Comparison of ENCODE assay signal across 21 cellular contexts in genomic region chr2:142615876-142616275, GRCh38.
DNase-seq lines count a peak whose midpoint lies in the region; ATAC-seq, FAIRE-seq and TF ChIP-seq lines count a peak whose summit lies in the region.
"Had no signal": no experiment of that assay in that cellular context is flagged by ENCODE, and none has a peak within 500 bp of the region (broad histone marks: within the 10 kb centered on the region; RNA-seq: fewer than 3 reads in every experiment).

No MANE protein-coding gene starts in this region.

- H3K18ac ChIP-seq in H1 (ENCODE audit: extremely low read depth, low read length) = no peak overlapping the region

- H4K8ac ChIP-seq in H1 (ENCODE audit: extremely low read depth, insufficient read depth, low read length) = 0 out of 2 replicates have a peak overlapping the region, but pooled peaks have one; percentile 25

- no peaks in the 10 kb centered on the region for H3K23me2 ChIP-seq in H1 (ENCODE audit: low read depth, low read length)

- H2BK120ac ChIP-seq in H1 (replicated peaks; ENCODE audit: low read depth, low read length) = no peak overlapping the region

- intact Hi-C loops in Right ventricle myocardium inferior (cut with DNase I) = no loop called here
- intact Hi-C loops in left cardiac atrium (cut with DNase I) = no loop called here

- H3K27ac ChIP-seq in H1 (ENCODE audit: low read depth, low read length) = no peak overlapping the region
- H3K27ac ChIP-seq: 22Rv1; A549; BLaER1 treated with 17β-estradiol and CSF1 and Interleukin-3, amounts not matched to agents 10 nM and 100 nM; C4-2B had no signal

- H2AK5ac ChIP-seq in H1 (ENCODE audit: low read depth, low read length) = no peak overlapping the region

- H3K23ac ChIP-seq in H1 (ENCODE audit: insufficient read length) = no peak overlapping the region

- no peaks in the 10 kb centered on the region for H3K79me1 ChIP-seq in H1 (ENCODE audit: low read depth, low read length)

- no peak overlapping the region for H4K91ac ChIP-seq in H1 (replicated peaks; ENCODE audit: insufficient read length, low read length)

- no peak overlapping the region for H2BK20ac ChIP-seq in H1 (ENCODE audit: low read length)

- no peak overlapping the region for H3K4me3 ChIP-seq in H1 (ENCODE audit: extremely low read depth in 1 of 4, insufficient read depth in 2 of 4, low read depth in 3 of 4, low read length in 4 of 4)
- H3K4me3 ChIP-seq: A549; BLaER1 treated with 17β-estradiol and CSF1 and Interleukin-3, amounts not matched to agents 10 nM and 100 nM had no signal

- ATAC-seq in Right ventricle myocardium inferior = no peak
- no peak for ATAC-seq in left cardiac atrium
- ATAC-seq in GM18505 (IDR thresholded peaks at IDR 0.05; ENCODE audit: unreplicated experiment) = no peak
- ATAC-seq: A549; CD8-positive, alpha-beta T cell had no signal

- no peaks in the 10 kb centered on the region for H3K27me3 ChIP-seq in H1 (replicated peaks in 1 of 4; ENCODE audit: control insufficient read depth in 3 of 4, extremely low read depth in 1 of 4, insufficient read depth in 3 of 4, low read length in 3 of 4)
- H3K27me3 ChIP-seq: BLaER1 treated with 17β-estradiol and CSF1 and Interleukin-3, amounts not matched to agents 10 nM and 100 nM had no signal

- no peak for TF ChIP-seq RAD21 in H1 (IDR thresholded peaks at IDR 0.05 in 1 of 2, conservative IDR thresholded peaks at IDR 0.05 in 1 of 2; ENCODE audit: low read depth in 2 of 2, low read length in 2 of 2)

- no peak overlapping the region for H3K56ac ChIP-seq in H1 (replicated peaks; ENCODE audit: insufficient read length, low read depth, low read length)

- no peaks in the 10 kb centered on the region for H3K36me3 ChIP-seq in H1 (ENCODE audit: control insufficient read depth in 2 of 4, insufficient read depth in 4 of 4, low read length in 3 of 4)
- H3K36me3 ChIP-seq: BLaER1 treated with 17β-estradiol and CSF1 and Interleukin-3, amounts not matched to agents 10 nM and 100 nM had no signal

- no peak overlapping the region for H3K14ac ChIP-seq in H1 (ENCODE audit: insufficient read length)

- no peaks in the 10 kb centered on the region for H3K9me3 ChIP-seq in H1 (ENCODE audit: insufficient read depth in 2 of 2, low read depth in 1 of 2, low read length in 1 of 2)
- H3K9me3 ChIP-seq: A549; BLaER1 treated with 17β-estradiol and CSF1 and Interleukin-3, amounts not matched to agents 10 nM and 100 nM; Caco-2 had no signal

- H3K79me2 ChIP-seq in H1 (ENCODE audit: control insufficient read depth in 1 of 2, insufficient read depth in 2 of 2, low read length in 2 of 2) = no peaks in the 10 kb centered on the region

- H3K9ac ChIP-seq in H1 (replicated peaks in 1 of 4; ENCODE audit: extremely low read depth in 1 of 4, low read depth in 3 of 4, low read length in 3 of 4) = no peak overlapping the region
- H3K9ac ChIP-seq: BLaER1 treated with 17β-estradiol and CSF1 and Interleukin-3, amounts not matched to agents 10 nM and 100 nM had no signal

- H2BK5ac ChIP-seq in H1 (ENCODE audit: low read depth, low read length) = no peak overlapping the region

- DNase-seq in NCI-H82 (lab: John Stamatoyannopoulos, UW) (peak; percentile 18), NCI-H82 treated with DMSO at 0.1 percent for 48 hours (lab: John Stamatoyannopoulos, UW; ENCODE audit: unreplicated experiment) (no peak), Right ventricle myocardium inferior (ENCODE audit: missing footprints) (peak; percentile 46), left cardiac atrium (no peak), H1 (ENCODE audit: low read depth in 1 of 2, low spot score in 2 of 2) (no peak)
- DNase-seq: AML-193; Caco-2; Calu3; CD4-positive, alpha-beta T cell; CD8-positive, alpha-beta T cell; DMS79 treated with DMSO at 0.1 percent for 48 hours; GF-D8 had no signal

- FAIRE-seq in H1 (lab: Jason Lieb, UNC) = no peak
- FAIRE-seq: A549, D721Med, G401.6, GM12891, GM18507 had no signal

- H3K4ac ChIP-seq in H1 (replicated peaks; ENCODE audit: insufficient read length, low read depth, low read length) = no peak overlapping the region

- TF ChIP-seq CTCF in H1 (IDR thresholded peaks at IDR 0.05; ENCODE audit: control extremely low read depth in 1 of 3, insufficient read depth in 1 of 3, low read depth in 1 of 3, low read length in 3 of 3) = no peak

- H2BK12ac ChIP-seq in H1 (ENCODE audit: low read depth, low read length) = no peak overlapping the region

- CTCF ChIA-PET in H1 (lab: Charles Lee; ENCODE audit: partially characterized antibody) = interaction anchor here (1.2 to 1.5 kb wide), 2 partner anchors 12 to 23 kb away, joined by 4 to 5 read pairs; no protein-coding TSS in a partner anchor

- no peak for TF ChIP-seq EP300 in H1 (IDR thresholded peaks at IDR 0.05; ENCODE audit: borderline replicate concordance in 1 of 2, low read depth in 2 of 2, low read length in 2 of 2)

- no peak for TF ChIP-seq POLR2A in H1 (IDR thresholded peaks at IDR 0.05; ENCODE audit: control extremely low read depth in 1 of 2, low read depth in 2 of 2, low read length in 2 of 2)
- TF ChIP-seq POLR2A in GM18505 (IDR thresholded peaks at IDR 0.05; ENCODE audit: borderline replicate concordance, extremely low read depth, insufficient read depth, insufficient read length) = no peak

- POLR2A ChIA-PET in H1 (lab: Charles Lee; ENCODE audit: partially characterized antibody) = no interaction called here

- H2AFZ ChIP-seq in H1 (ENCODE audit: low read length) = no peak overlapping the region; the same call in 1 of the 2 replicates

- H4K20me1 ChIP-seq in H1 (replicated peaks in 1 of 2; ENCODE audit: control insufficient read depth in 1 of 2, insufficient read depth in 2 of 2, low read length in 2 of 2) = no peaks in the 10 kb centered on the region
- H4K20me1 ChIP-seq: BLaER1 treated with 17β-estradiol and CSF1 and Interleukin-3, amounts not matched to agents 10 nM and 100 nM had no signal

- H4K5ac ChIP-seq in H1 (ENCODE audit: insufficient read length, low read depth, low read length) = no peak overlapping the region

- H2BK15ac ChIP-seq in H1 (ENCODE audit: low read length) = no peak overlapping the region

- no peaks in the 10 kb centered on the region for H3K4me1 ChIP-seq in H1 (replicated peaks in 1 of 4; ENCODE audit: control insufficient read depth in 3 of 4, insufficient read depth in 4 of 4, low read length in 3 of 4)
- H3K4me1 ChIP-seq: A549; BLaER1 treated with 17β-estradiol and CSF1 and Interleukin-3, amounts not matched to agents 10 nM and 100 nM; Caco-2 had no signal

- no peak overlapping the region for H3K4me2 ChIP-seq in H1 (ENCODE audit: insufficient read depth in 1 of 2, low read depth in 2 of 2, low read length in 2 of 2)
- H3K4me2 ChIP-seq: A549; BLaER1 treated with 17β-estradiol and CSF1 and Interleukin-3, amounts not matched to agents 10 nM and 100 nM had no signal

- WGBS in H1 (ENCODE audit: extremely low coverage in 1 of 2, insufficient coverage in 1 of 2, insufficient read length in 1 of 2, insufficient replicate concordance in 2 of 2, low coverage in 1 of 2, low lambda C conversion rate in 2 of 2, missing lambda C conversion rate in 1 of 2), 2 experiments = 88% methylated on average over 9 of the region's 9 CpGs; no CpG with 5 or more reads in 1 of the 2 experiments

TF ChIP-seq in H1, 55 proteins besides CTCF, POLR2A, EP300 and RAD21:
- TF ChIP-seq BRCA1 (IDR thresholded peaks at IDR 0.05; ENCODE audit: low read depth, low read length) (no peak), BCL11A (IDR thresholded peaks at IDR 0.05; ENCODE audit: low read depth in 2 of 2, low read length in 2 of 2) (no peak), CHD1 (IDR thresholded peaks at IDR 0.05; ENCODE audit: low read depth, low read length) (no peak), SP4 (IDR thresholded peaks at IDR 0.05; ENCODE audit: low read length) (no peak), FOSL1 (IDR thresholded peaks at IDR 0.05; ENCODE audit: insufficient read depth, low read depth, low read length) (no peak), PHF8 (conservative IDR thresholded peaks at IDR 0.05; ENCODE audit: low read depth, low read length) (no peak), CBX8 (IDR thresholded peaks at IDR 0.05; ENCODE audit: borderline replicate concordance, low read depth, low read length) (no peak), KDM5A (IDR thresholded peaks at IDR 0.05; ENCODE audit: low read length) (no peak)

Comparison
In these comparisons a context has a peak if more than half of its experiments do, and no peak if none do; other contexts are left out.
1. DNase-seq: peak in NCI-H82 (single experiment) and Right ventricle myocardium inferior (single experiment); none in NCI-H82 treated with DMSO at 0.1 percent for 48 hours (single experiment), left cardiac atrium (single experiment) and H1 (0 of 2).